ENCODE assay signal across 10 cellular contexts in genomic region chr11:122784325-122785155, GRCh38. TPM values are rescaled to one million over a fixed set of nuclear protein-coding genes. Genes with fewer than 3 reads are reported as not detected.
A peak's percentile ranks its signal among the peaks of the same experiment; 100 is the strongest.
DNase-seq lines count a peak whose midpoint lies in the region; ATAC-seq, FAIRE-seq and TF ChIP-seq lines count a peak whose summit lies in the region.
"Had no signal": no experiment of that assay in that cellular context is flagged by ENCODE, and none has a peak within 500 bp of the region (broad histone marks: within the 10 kb centered on the region; RNA-seq: fewer than 3 reads in every experiment).

No MANE protein-coding gene starts in this region.

- POLR2A ChIA-PET in IMR-90 (lab: Charles Lee; ENCODE audit: unreplicated experiment): interaction anchor here (0.5 kb wide), 1 partner anchor 141 kb away, joined by 3 read pairs; no protein-coding TSS in a partner anchor

- H3K4me1 ChIP-seq in IMR-90 (ENCODE audit: control insufficient read depth, insufficient read depth, low read length) (peaks cover 10% of the 10 kb centered on the region), left lung (peaks cover 0 to 22% of the 10 kb centered on the region in 2 donors), upper lobe of left lung (peaks cover 0 to 14% (median 6%) of the 10 kb centered on the region in 4 donors)

- peak overlapping the region; percentile 91 for H2AK9ac ChIP-seq in IMR-90 (replicated peaks; ENCODE audit: low read depth, low read length, poor library complexity)

- peak overlapping the region; percentile 46 for H4K5ac ChIP-seq in IMR-90 (ENCODE audit: low read depth, low read length)

- dilution Hi-C loops in IMR-90 (cut with HindIII; ENCODE audit: low sequenced_read_pairs, unreplicated experiment): no loop called here

- H3K14ac ChIP-seq in IMR-90 (replicated peaks; ENCODE audit: low read depth, low read length): peak overlapping the region; percentile 43

- no TSS peak for BruUV-seq in IMR-90 (replicated peaks; lab: Mats Ljungman, UMichigan)

- peak overlapping the region; percentile 28 to 85; a peak in 3 of 4 replicates for H4K8ac ChIP-seq in IMR-90 (ENCODE audit: low read depth in 2 of 2, low read length in 2 of 2)

- peak overlapping the region; percentile 80 for H3K27ac ChIP-seq in IMR-90 (ENCODE audit: insufficient read depth, low read length)
- peak overlapping the region in 1 of 2 donors; percentile 22 for H3K27ac ChIP-seq in left lung
- H3K27ac ChIP-seq in upper lobe of left lung: peak overlapping the region; percentile 55 to 70 (median 62)

- H3K23ac ChIP-seq in IMR-90 (ENCODE audit: low read depth, low read length): peak overlapping the region; percentile 60; the same call in 1 of the 2 replicates

- H3K18ac ChIP-seq in IMR-90 (ENCODE audit: low read depth, low read length): peak overlapping the region; percentile 70

- peak overlapping the region; percentile 67; the same call in 1 of the 2 replicates for H2BK20ac ChIP-seq in IMR-90 (ENCODE audit: low read depth, low read length)

- FAIRE-seq in bronchial epithelial cell (lab: Jason Lieb, UNC): no peak

- H3K4ac ChIP-seq in IMR-90 (ENCODE audit: low read depth, low read length): peak overlapping the region; percentile 85

- H3K9me1 ChIP-seq in IMR-90 (ENCODE audit: insufficient read depth, low read length): peaks cover 4% of the 10 kb centered on the region

- H2BK15ac ChIP-seq in IMR-90 (ENCODE audit: low read depth, low read length): peak overlapping the region; percentile 64

- TF ChIP-seq RAD21 in IMR-90 (IDR thresholded peaks at IDR 0.05; ENCODE audit: low read length): no peak

- H2BK5ac ChIP-seq in IMR-90 (ENCODE audit: low read depth, low read length, poor library complexity, severe bottlenecking): peak overlapping the region; percentile 86

- H2AK5ac ChIP-seq in IMR-90 (ENCODE audit: low read depth, low read length): peak overlapping the region; percentile 89

- peak overlapping the region; percentile 78 for H4K91ac ChIP-seq in IMR-90 (ENCODE audit: insufficient read depth, low read depth, low read length)

- TF ChIP-seq CTCF in IMR-90 (conservative IDR thresholded peaks at IDR 0.05; ENCODE audit: low read depth, low read length): no peak
- TF ChIP-seq CTCF in bronchial epithelial cell (IDR thresholded peaks at IDR 0.05; ENCODE audit: insufficient read depth, low read length, severe bottlenecking): no peak
- TF ChIP-seq CTCF in left lung (IDR thresholded peaks at IDR 0.05): no peak
- no peak for TF ChIP-seq CTCF in upper lobe of left lung (IDR thresholded peaks at IDR 0.05)

- intact Hi-C loops in IMR-90 (cut with micrococcal nuclease): loop anchor here (5.0 kb wide), 2 partner anchors 68 to 77 kb away; no protein-coding TSS in a partner anchor
- intact Hi-C loops in left lung (cut with DNase I): loop anchor here in 1 of 2 donors (5.0 kb wide), 1 partner anchor 152 kb away; no protein-coding TSS in a partner anchor

- no peak overlapping the region for H3K9ac ChIP-seq in IMR-90 (ENCODE audit: low read depth, low read length)

- peak overlapping the region; percentile 29; the same call in 1 of the 2 replicates for H3K56ac ChIP-seq in IMR-90 (ENCODE audit: extremely low read depth, insufficient read depth, low read length)

- peak overlapping the region; percentile 84 for H2BK120ac ChIP-seq in IMR-90 (ENCODE audit: low read depth, low read length)

- in situ Hi-C loops in IMR-90 (cut with MboI; ENCODE audit: low sequenced_read_pairs): loop anchor here (5.0 kb wide), 1 partner anchor 152 kb away; no protein-coding TSS in a partner anchor

- H3K36me3 ChIP-seq in IMR-90 (ENCODE audit: control insufficient read depth, insufficient read depth, low read length) (peaks cover 22% of the 10 kb centered on the region), bronchial epithelial cell (ENCODE audit: control insufficient read depth, insufficient read depth, low read length) (no peaks in the 10 kb centered on the region), left lung (peaks cover 0 to 67% of the 10 kb centered on the region in 2 donors), upper lobe of left lung (peaks cover 0 to 15% (median 6%) of the 10 kb centered on the region in 4 donors)

- no peaks in the 10 kb centered on the region for H3K9me3 ChIP-seq in IMR-90 (ENCODE audit: control insufficient read depth, insufficient read depth, low read length)
- no peaks in the 10 kb centered on the region for H3K9me3 ChIP-seq in left lung
- no peaks in the 10 kb centered on the region for H3K9me3 ChIP-seq in upper lobe of left lung

- H4K20me1 ChIP-seq in IMR-90 (ENCODE audit: insufficient read depth, low read length): peaks cover 4% of the 10 kb centered on the region; the same call in 1 of the 2 replicates

- no peak; the same call in 1 of the 2 replicates for TF ChIP-seq POLR2A in IMR-90 (IDR thresholded peaks at IDR 0.05; ENCODE audit: low read depth, low read length)
- no peak for TF ChIP-seq POLR2A in upper lobe of left lung (IDR thresholded peaks at IDR 0.05)

- TF ChIP-seq EP300 in upper lobe of left lung (IDR thresholded peaks at IDR 0.05): peak in 2 of 4 donors; percentile 22 to 27

- ATAC-seq in IMR-90 (ENCODE audit: low read depth) (peak; percentile 91), left lung (peak; percentile 30), upper lobe of left lung (ENCODE audit: low FRiP score in 2 of 2) (peak in 1 of 2 donors; percentile 52), GM19463 (IDR thresholded peaks at IDR 0.05; ENCODE audit: unreplicated experiment) (no peak)
- ATAC-seq: activated naive CD4-positive, alpha-beta T cell treated with anti-CD3 and anti-CD28 coated beads, Interleukin-2, amount 50 U/mL, for 72 hours had no signal

- H3K27me3 ChIP-seq in IMR-90 (ENCODE audit: control insufficient read depth, insufficient read depth, low read length) (no peaks in the 10 kb centered on the region), bronchial epithelial cell (ENCODE audit: control insufficient read depth, insufficient read depth, low read length) (no peaks in the 10 kb centered on the region), left lung (no peaks in the 10 kb centered on the region), upper lobe of left lung (no peaks in the 10 kb centered on the region)

- DNase-seq in IMR-90: peak; percentile 98
- peak; percentile 79 for DNase-seq in bronchial epithelial cell (ENCODE audit: low read depth)
- DNase-seq in left lung: no peak
- no peak for DNase-seq in upper lobe of left lung
- DNase-seq in occipital lobe (lab: John Stamatoyannopoulos, UW): no peak
- DNase-seq in NCI-H2029 (lab: John Stamatoyannopoulos, UW): no peak
- DNase-seq: stimulated activated CD4-positive, alpha-beta T cell treated with anti-CD3 and anti-CD28 coated beads, Interleukin-1b, Interleukin-23, amount 100 ng/mL, for 48 hours had no signal

- CTCF ChIA-PET in IMR-90 (lab: Yijun Ruan, JAX): interaction anchor here (0.8 to 1.6 kb wide), 2 partner anchors 116 to 151 kb away, joined by 4 read pairs; no protein-coding TSS in a partner anchor

- peak overlapping the region; percentile 28 for H3K4me2 ChIP-seq in IMR-90 (ENCODE audit: low read depth, low read length)

- peaks cover 0 to 20% of the 10 kb centered on the region in 2 experiments; a peak in 3 of 4 replicates for H3K79me1 ChIP-seq in IMR-90 (ENCODE audit: low read depth in 1 of 2, low read length in 2 of 2)

- WGBS in IMR-90 (ENCODE audit: extremely low coverage in 2 of 2, insufficient read length in 1 of 2), 2 experiments: 0% methylated on average over 3 of the region's 6 CpGs; no CpG with 5 or more reads in 1 of the 2 experiments
- 68 to 72% methylated on average over 6 of the region's 6 CpGs for WGBS in upper lobe of left lung, 2 donors

- H3K4me3 ChIP-seq in IMR-90 (ENCODE audit: insufficient read depth, low read depth, low read length): no peak overlapping the region
- H3K4me3 ChIP-seq in bronchial epithelial cell (ENCODE audit: low read depth, low read length): no peak overlapping the region
- no peak overlapping the region for H3K4me3 ChIP-seq in left lung
- H3K4me3 ChIP-seq in upper lobe of left lung: no peak overlapping the region

- H2AFZ ChIP-seq in IMR-90 (replicated peaks; ENCODE audit: low read length, poor library complexity): peak overlapping the region; percentile 47

TF ChIP-seq in IMR-90, 13 proteins besides CTCF, POLR2A, EP300 and RAD21 (continues in another document):
- peak; percentile 44 for TF ChIP-seq USF2 (IDR thresholded peaks at IDR 0.05; ENCODE audit: low read depth, low read length)
- TF ChIP-seq RFX5 (IDR thresholded peaks at IDR 0.05; ENCODE audit: low read depth, low read length): no peak
- TF ChIP-seq RCOR1 (IDR thresholded peaks at IDR 0.05; ENCODE audit: insufficient replicate concordance, low read length): no peak
- peak; percentile 97 for TF ChIP-seq BHLHE40 (IDR thresholded peaks at IDR 0.05; ENCODE audit: low read depth, low read length)
- TF ChIP-seq MAZ (IDR thresholded peaks at IDR 0.05; ENCODE audit: borderline replicate concordance, low read depth, low read length): 0 out of 2 replicates have a peak, but pooled peaks have one; percentile 10
- no peak for TF ChIP-seq ELK1 (IDR thresholded peaks at IDR 0.05; ENCODE audit: borderline replicate concordance, low read depth, low read length)
- TF ChIP-seq CHD1 (IDR thresholded peaks at IDR 0.05; ENCODE audit: low read depth, low read length): no peak
- TF ChIP-seq MXI1 (IDR thresholded peaks at IDR 0.05; ENCODE audit: borderline replicate concordance, low read depth, low read length): peak; percentile 54; the same call in 1 of the 2 replicates

RNA-seq across cellular contexts. Expression of gene CRTAM, which starts 53.8 kb away (rescaled TPM):
- total RNA-seq in IMR-90 (2012; rRNA removed) (not detected in 2 replicates), bronchial epithelial cell (0.79 TPM in 1 of 2 replicates, not detected in the other), left lung (1 to 10 TPM; 2.5 to 3.4 TPM), upper lobe of left lung (1 to 10 TPM in 5 of 6 donors, not detected in 1; 1.1 to 5.4 (median 2.6) TPM), occipital lobe (0.47 TPM)
- polyA plus RNA-seq in IMR-90 (2012; rRNA removed): not detected in 2 replicates
- polyA plus RNA-seq in IMR-90 (2012; cell fraction: cytosol; rRNA removed): not detected in 2 replicates
- polyA plus RNA-seq in IMR-90 (2012; cell fraction: nucleus; rRNA removed; ENCODE audit: low replicate concordance): not detected in 2 replicates
- total RNA-seq: kidney epithelial cell had no signal

Comparison
In these comparisons a context has a peak if more than half of its experiments do, and no peak if none do; other contexts are left out.
1. DNase-seq: peak in IMR-90 (single experiment) and bronchial epithelial cell (single experiment); none in left lung (0 of 2), upper lobe of left lung (0 of 2), occipital lobe (single experiment) and NCI-H2029 (single experiment).